In the genomic region with DNA sequence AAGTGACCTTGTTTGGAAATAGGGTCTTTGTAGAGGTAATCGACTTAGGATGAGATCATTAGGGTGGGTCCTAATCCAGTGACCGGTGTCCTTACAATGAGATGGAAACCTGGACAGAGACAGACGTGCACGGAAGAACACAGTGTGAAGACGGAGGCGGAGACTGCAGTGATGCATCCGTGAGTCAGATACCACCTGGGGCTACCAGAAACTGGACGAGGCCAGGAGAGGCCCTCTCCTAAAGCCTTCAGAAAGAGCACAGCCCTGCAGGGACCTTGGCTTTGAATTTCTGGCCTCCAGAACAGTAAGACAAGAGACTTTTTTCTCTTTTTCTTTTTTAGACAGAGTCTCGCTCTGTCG, we compare ENCODE assay signal across 18 cellular contexts.
A peak's percentile ranks its signal among the peaks of the same experiment; 100 is the strongest.
DNase-seq lines count a peak whose midpoint lies in the region; ATAC-seq and TF ChIP-seq lines count a peak whose summit lies in the region.
"Had no signal": no experiment of that assay in that cellular context is flagged by ENCODE, and none has a peak within 500 bp of the region (broad histone marks: within the 10 kb centered on the region; RNA-seq: fewer than 3 reads in every experiment).

No MANE protein-coding gene starts in this region.

- POLR2A ChIA-PET in PC-9 (lab: Charles Lee; ENCODE audit: unreplicated experiment): no interaction called here

- H4K20me1 ChIP-seq in PC-9 (ENCODE audit: insufficient read depth): no peaks in the 10 kb centered on the region

- no peak overlapping the region for H3K4me3 ChIP-seq in PC-9
- H3K4me3 ChIP-seq in choroid plexus epithelial cell (ENCODE audit: low read depth, low read length): no peak overlapping the region
- H3K4me3 ChIP-seq in neuronal stem cell (ENCODE audit: low read length in 2 of 2): no peak overlapping the region
- H3K4me3 ChIP-seq: colonic mucosa, Peyer's patch, right atrium auricular region, testis had no signal

- peaks cover 4% of the 10 kb centered on the region for H3K79me1 ChIP-seq in neuronal stem cell (ENCODE audit: low read depth, low read length)

- H3K4ac ChIP-seq in neuronal stem cell (ENCODE audit: low read length): no peak overlapping the region

- DNase-seq in ELR (ENCODE audit: low read depth) (peak; percentile 77), PC-9 (peak; percentile 87 to 95), choroid plexus epithelial cell (ENCODE audit: low read depth) (peak; percentile 54), neuronal stem cell (ENCODE audit: low spot score) (no peak), SIG-M5 treated with dmso at 0.1 percent for 504 hours (lab: John Stamatoyannopoulos, UW; ENCODE audit: unreplicated experiment) (no peak), SW 1271 (lab: John Stamatoyannopoulos, UW) (no peak), globus pallidus (ENCODE audit: low spot score) (no peak)
- DNase-seq: activated gamma-delta T cell, amygdala, colonic mucosa, DMS 273 treated with DMSO at 0.1 percent for 48 hours, immature natural killer cell, NCI-H2081 treated with DMSO at 0.1 percent for 48 hours, Peyer's patch, testis had no signal

- H3K18ac ChIP-seq in neuronal stem cell (ENCODE audit: low read length): no peak overlapping the region

- intact Hi-C loops in PC-9 (cut with micrococcal nuclease; ENCODE audit: unreplicated experiment): loop anchor here (5.0 kb wide), 1 partner anchor 297 kb away; no protein-coding TSS in a partner anchor

- H2BK120ac ChIP-seq in neuronal stem cell (ENCODE audit: low read depth, low read length): no peak overlapping the region

- no peak overlapping the region for H3K14ac ChIP-seq in neuronal stem cell (ENCODE audit: low read length)

- H3K9me3 ChIP-seq in PC-9 (ENCODE audit: insufficient read depth, low read depth): no peaks in the 10 kb centered on the region
- H3K9me3 ChIP-seq in neuronal stem cell (replicated peaks in 1 of 2; ENCODE audit: control insufficient read depth in 2 of 2, insufficient read depth in 1 of 2, low read depth in 1 of 2, low read length in 2 of 2): no peaks in the 10 kb centered on the region
- H3K9me3 ChIP-seq: colonic mucosa, neutrophil, Peyer's patch, right atrium auricular region, testis had no signal

- no peaks in the 10 kb centered on the region for H3K27me3 ChIP-seq in PC-9 (ENCODE audit: insufficient read depth, low read depth)
- no peaks in the 10 kb centered on the region for H3K27me3 ChIP-seq in neuronal stem cell (ENCODE audit: control insufficient read depth in 3 of 3, insufficient read depth in 3 of 3, low read depth in 1 of 3, low read length in 3 of 3)
- H3K27me3 ChIP-seq: colonic mucosa, neutrophil, Peyer's patch, right atrium auricular region, testis had no signal

- no peak overlapping the region for H2BK15ac ChIP-seq in neuronal stem cell (ENCODE audit: low read length)

- CTCF ChIA-PET in PC-9 (lab: Charles Lee): no interaction called here

- H3K9ac ChIP-seq in neuronal stem cell (ENCODE audit: low read depth, low read length, poor library complexity): no peak overlapping the region

- no peak overlapping the region for H2BK5ac ChIP-seq in neuronal stem cell (ENCODE audit: low read length)

- no CpG with 5 or more reads among the region's 10 CpGs for WGBS in neuronal stem cell (ENCODE audit: extremely low coverage in 2 of 2, insufficient read length in 2 of 2, insufficient replicate concordance in 1 of 2), 2 donors

- TF ChIP-seq CTCF in PC-9 (conservative IDR thresholded peaks at IDR 0.05): no peak
- TF ChIP-seq CTCF in choroid plexus epithelial cell (conservative IDR thresholded peaks at IDR 0.05; ENCODE audit: low read depth, low read length): no peak

- peaks cover 52% of the 10 kb centered on the region for H3K79me2 ChIP-seq in PC-9 (ENCODE audit: low read depth)

- H2BK12ac ChIP-seq in neuronal stem cell (ENCODE audit: low read length): no peak overlapping the region

- peaks cover 58% of the 10 kb centered on the region for H3F3A ChIP-seq in PC-9 (ENCODE audit: insufficient read depth, low read depth)

- H2AFZ ChIP-seq in PC-9: no peak overlapping the region
- H2AFZ ChIP-seq in neuronal stem cell (ENCODE audit: low read length): no peak overlapping the region

- no peak overlapping the region for H4K8ac ChIP-seq in neuronal stem cell (ENCODE audit: low read depth, low read length)

- no peak for ATAC-seq in HG03139 (IDR thresholded peaks at IDR 0.05; ENCODE audit: unreplicated experiment)

- peak overlapping the region; percentile 70 for H3K4me2 ChIP-seq in PC-9
- no peak overlapping the region for H3K4me2 ChIP-seq in neuronal stem cell (ENCODE audit: insufficient read depth, low read length, poor library complexity, severe bottlenecking)

- BruUV-seq in PC-9 (replicated peaks; lab: Mats Ljungman, UMichigan): no TSS peak

- H3K27ac ChIP-seq in PC-9 (peak overlapping the region; percentile 96), neuronal stem cell (replicated peaks; ENCODE audit: low read length) (no peak overlapping the region)
- H3K27ac ChIP-seq: colonic mucosa, neutrophil, Peyer's patch, right atrium auricular region, testis had no signal

- H3K4me1 ChIP-seq in PC-9 (replicated peaks; ENCODE audit: insufficient read depth) (peaks cover 82% of the 10 kb centered on the region), neuronal stem cell (ENCODE audit: control insufficient read depth in 2 of 2, insufficient read depth in 1 of 2, low read depth in 1 of 2, low read length in 2 of 2) (peaks cover 27 to 29% of the 10 kb centered on the region in 2 donors)
- H3K4me1 ChIP-seq: colonic mucosa, Peyer's patch, testis had no signal

- H3K23ac ChIP-seq in neuronal stem cell (ENCODE audit: low read depth, low read length, poor library complexity): no peak overlapping the region

- no peak overlapping the region for H4K91ac ChIP-seq in neuronal stem cell (ENCODE audit: low read depth, low read length, poor library complexity)

- H3K36me3 ChIP-seq in PC-9 (ENCODE audit: low read depth): no peaks in the 10 kb centered on the region
- peaks cover 0 to 3% of the 10 kb centered on the region in 2 donors for H3K36me3 ChIP-seq in neuronal stem cell (replicated peaks in 1 of 2; ENCODE audit: control insufficient read depth in 2 of 2, insufficient read depth in 2 of 2, low read length in 2 of 2)
- H3K36me3 ChIP-seq: colonic mucosa, neutrophil, Peyer's patch, right atrium auricular region had no signal

- peak overlapping the region; percentile 39 for H2AK5ac ChIP-seq in neuronal stem cell (ENCODE audit: low read depth, low read length)

- H3K9me2 ChIP-seq in PC-9 (ENCODE audit: insufficient read depth): no peaks in the 10 kb centered on the region

Comparison
In these comparisons a context has a peak if more than half of its experiments do, and no peak if none do; other contexts are left out.
1. DNase-seq: peak in ELR (single experiment), PC-9 (2 of 2) and choroid plexus epithelial cell (single experiment); none in neuronal stem cell (single experiment), SIG-M5 treated with dmso at 0.1 percent for 504 hours (single experiment), SW 1271 (0 of 2) and globus pallidus (single experiment).